8 cellular contexts compared by ENCODE assay signal in genomic region chr10:114172776-114173555, GRCh38. TPM values are rescaled to one million over a fixed set of nuclear protein-coding genes. Genes with fewer than 3 reads are reported as not detected.
DNase-seq lines count a peak whose midpoint lies in the region; ATAC-seq and TF ChIP-seq lines count a peak whose summit lies in the region.

No MANE protein-coding gene starts in this region.

- H3K9me3 Mint-ChIP-seq in Caco-2 (ENCODE audit: unreplicated experiment) (no peaks in the 10 kb centered on the region), nephron (peaks cover 7% of the 10 kb centered on the region)

- peak overlapping the region; percentile 100 for H3K4me3 Mint-ChIP-seq in Caco-2 (ENCODE audit: unreplicated experiment)
- peak overlapping the region; percentile 95 to 99 (median 98) for H3K4me3 Mint-ChIP-seq in nephron

- no peaks in the 10 kb centered on the region for H3K27me3 Mint-ChIP-seq in Caco-2 (ENCODE audit: insufficient read depth, unreplicated experiment)
- peaks cover 17% of the 10 kb centered on the region for H3K27me3 Mint-ChIP-seq in nephron (ENCODE audit: low read depth)

- CTCF ChIA-PET in Caco-2 (lab: Charles Lee): no interaction called here

- H3K4me3 ChIP-seq in Caco-2 (ENCODE audit: low read depth, low read length) (peak overlapping the region; percentile 79), ectodermal cell (ENCODE audit: insufficient read depth, low read depth, low read length) (peak overlapping the region; percentile 99)

- H3K36me3 Mint-ChIP-seq in Caco-2 (ENCODE audit: insufficient read depth, unreplicated experiment): peaks cover 24% of the 10 kb centered on the region
- H3K36me3 Mint-ChIP-seq in nephron (ENCODE audit: low read depth): peaks cover 18% of the 10 kb centered on the region

- H3K4me1 ChIP-seq in Caco-2 (peaks cover 9% of the 10 kb centered on the region; the same call in 1 of the 2 replicates), ectodermal cell (ENCODE audit: control insufficient read depth, insufficient read depth, low read length) (peaks cover 9% of the 10 kb centered on the region)

- H3K4me1 Mint-ChIP-seq in Caco-2 (ENCODE audit: low read depth, unreplicated experiment) (no peaks in the 10 kb centered on the region), nephron (peaks cover 20% of the 10 kb centered on the region)

- no peaks in the 10 kb centered on the region for H3K27me3 ChIP-seq in Caco-2 (replicated peaks; ENCODE audit: control insufficient read depth, insufficient read depth, low read length)
- H3K27me3 ChIP-seq in ectodermal cell (ENCODE audit: control insufficient read depth, insufficient read depth, low read length, poor library complexity, severe bottlenecking): peaks cover 16% of the 10 kb centered on the region

- H3K36me3 ChIP-seq in Caco-2 (ENCODE audit: control insufficient read depth, insufficient read depth, low read length): no peaks in the 10 kb centered on the region
- H3K36me3 ChIP-seq in ectodermal cell (ENCODE audit: control insufficient read depth, insufficient read depth, low read length): peaks cover 5% of the 10 kb centered on the region

- H3K27ac ChIP-seq in ectodermal cell (ENCODE audit: insufficient read depth, low read depth, low read length, poor library complexity, severe bottlenecking) (no peak overlapping the region), substantia nigra (ENCODE audit: low read depth, low read length, poor library complexity, severe bottlenecking) (no peak overlapping the region)

- TF ChIP-seq CTCF in Caco-2 (IDR thresholded peaks at IDR 0.05; ENCODE audit: insufficient read depth in 1 of 2, low read depth in 1 of 2, low read length in 1 of 2, severe bottlenecking in 1 of 2, unreplicated experiment in 1 of 2) (no peak), nephron (IDR thresholded peaks at IDR 0.05; ENCODE audit: unreplicated experiment in 3 of 3) (no peak)

- intact Hi-C loops in Caco-2 (cut with micrococcal nuclease; ENCODE audit: unreplicated experiment): no loop called here

- H3K27ac Mint-ChIP-seq in Caco-2 (ENCODE audit: unreplicated experiment) (peak overlapping the region; percentile 100), nephron (peak overlapping the region; percentile 48 to 97 (median 97))

- BruUV-seq in Caco-2 (replicated peaks; lab: Mats Ljungman, UMichigan): no TSS peak

- WGBS in ectodermal cell, 2 experiments: 61 to 76% methylated on average over 4 to 9 of the region's 9 CpGs

- no peak for ATAC-seq in HG03135 (IDR thresholded peaks at IDR 0.05; ENCODE audit: unreplicated experiment)
- ATAC-seq in GM19324 (IDR thresholded peaks at IDR 0.05; ENCODE audit: low FRiP score, unreplicated experiment): no peak

- peaks cover 11% of the 10 kb centered on the region for H3K9me3 ChIP-seq in Caco-2
- peaks cover 4% of the 10 kb centered on the region for H3K9me3 ChIP-seq in ectodermal cell (ENCODE audit: control insufficient read depth, low read length)

- POLR2A ChIA-PET in Caco-2 (lab: Charles Lee): no interaction called here

- no peak for DNase-seq in Caco-2
- DNase-seq in NCI-H748 (lab: John Stamatoyannopoulos, UW; ENCODE audit: unreplicated experiment): peak; percentile 27
- DNase-seq in stimulated activated CD4-positive, alpha-beta T cell treated with anti-CD3 and anti-CD28 coated beads, Interleukin-15, amount 100 ng/mL, for 24 hours: no peak
- no peak for DNase-seq in substantia nigra (lab: John Stamatoyannopoulos, UW)

RNA-seq across cellular contexts. Expression of gene CCDC186, which starts 1.0 kb away (rescaled TPM):
- total RNA-seq in Caco-2 (2022): 26.3 and 30.4 TPM in 2 replicates
- 8.7 TPM for polyA plus RNA-seq in ectodermal cell (2013, experiment 1 of 4)
- polyA plus RNA-seq in ectodermal cell (2013, experiment 2 of 4): 11.1 TPM
- 8.5 TPM for polyA plus RNA-seq in ectodermal cell (2013, experiment 3 of 4)
- polyA plus RNA-seq in ectodermal cell (2013, experiment 4 of 4): 8.6 TPM

RNA-seq across cellular contexts. Expression of gene TDRD1, which starts 6.2 kb away (rescaled TPM):
- 0.14 TPM in 1 of 2 replicates, not detected in the other for total RNA-seq in Caco-2 (2022)
- not detected for polyA plus RNA-seq in ectodermal cell (2013, experiment 1 of 4)
- not detected for polyA plus RNA-seq in ectodermal cell (2013, experiment 2 of 4)
- polyA plus RNA-seq in ectodermal cell (2013, experiment 3 of 4): not detected
- not detected for polyA plus RNA-seq in ectodermal cell (2013, experiment 4 of 4)
